7 cellular contexts compared by ENCODE assay signal in the genomic region with DNA sequence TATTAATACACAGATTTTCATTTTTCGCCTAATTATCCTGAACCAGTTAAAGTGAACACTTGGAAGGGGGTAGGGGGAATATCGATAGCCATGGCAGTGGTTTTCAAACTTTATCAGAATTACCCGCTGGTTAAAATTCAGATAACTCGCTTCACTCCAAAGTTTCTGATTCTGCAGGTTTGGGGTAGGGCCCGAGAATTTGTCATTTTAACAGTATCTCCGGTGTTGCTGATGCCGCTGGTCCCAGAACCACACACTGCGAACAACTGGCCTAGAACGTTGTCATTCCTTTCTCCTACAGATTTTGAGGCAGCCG. TPM values are rescaled to one million over a fixed set of nuclear protein-coding genes. Genes with fewer than 3 reads are reported as not detected.
DNase-seq lines count a peak whose midpoint lies in the region; ATAC-seq lines count a peak whose summit lies in the region.

No MANE protein-coding gene starts in this region.

- H3K27ac ChIP-seq in subcutaneous abdominal adipose tissue (ENCODE audit: low read depth, low read length): peak overlapping the region; percentile 100

- H3K9me3 ChIP-seq in iPS-15b (ENCODE audit: control insufficient read depth, insufficient read depth, low read length): no peaks in the 10 kb centered on the region
- H3K9me3 ChIP-seq in subcutaneous abdominal adipose tissue (ENCODE audit: control insufficient read depth in 5 of 5, low read length in 5 of 5): no peaks in the 10 kb centered on the region

- intact Hi-C loops in posterior vena cava (cut with DNase I): no loop called here

- no peak for DNase-seq in activated CD8-positive, alpha-beta T cell treated with anti-CD3 and anti-CD28 coated beads, Interleukin-2, amount 10 ng/mL, durations not matched to agents 7 days and 5 days
- no peak for DNase-seq in NCI-H2196 (lab: John Stamatoyannopoulos, UW; ENCODE audit: unreplicated experiment)
- no peak for DNase-seq in posterior vena cava (ENCODE audit: low spot score)

- H3K4me1 ChIP-seq in iPS-15b (ENCODE audit: control insufficient read depth, insufficient read depth, low read length) (peaks cover 2% of the 10 kb centered on the region), subcutaneous abdominal adipose tissue (ENCODE audit: control insufficient read depth in 5 of 5, insufficient read depth in 5 of 5, low read length in 5 of 5) (peaks cover 2 to 16% (median 10%) of the 10 kb centered on the region in 5 donors)

- peaks cover 58% of the 10 kb centered on the region for H3K4me1 Mint-ChIP-seq in activated CD8-positive, alpha-beta T cell treated with anti-CD3 and anti-CD28 coated beads, Interleukin-2, amount 10 ng/mL, durations not matched to agents 7 days and 5 days (ENCODE audit: low read depth)

- H3K36me3 Mint-ChIP-seq in activated CD8-positive, alpha-beta T cell treated with anti-CD3 and anti-CD28 coated beads, Interleukin-2, amount 10 ng/mL, durations not matched to agents 7 days and 5 days (ENCODE audit: low read depth): peaks cover 26% of the 10 kb centered on the region

- CTCF ChIA-PET in activated CD8-positive, alpha-beta T cell treated with anti-CD3 and anti-CD28 coated beads, Interleukin-2, amount 10 ng/mL, durations not matched to agents 7 days and 5 days (lab: Charles Lee): interaction anchor here (1.1 to 8.0 kb wide), 3 partner anchors 10 to 220 kb away, joined by 5 to 106 read pairs (median 15); no protein-coding TSS in a partner anchor

- peaks cover 1% of the 10 kb centered on the region for H3K27me3 Mint-ChIP-seq in activated CD8-positive, alpha-beta T cell treated with anti-CD3 and anti-CD28 coated beads, Interleukin-2, amount 10 ng/mL, durations not matched to agents 7 days and 5 days (ENCODE audit: low read depth)

- H3K9me3 Mint-ChIP-seq in activated CD8-positive, alpha-beta T cell treated with anti-CD3 and anti-CD28 coated beads, Interleukin-2, amount 10 ng/mL, durations not matched to agents 7 days and 5 days (ENCODE audit: insufficient read depth): no peaks in the 10 kb centered on the region

- H3K27me3 ChIP-seq in iPS-15b (ENCODE audit: control insufficient read depth, insufficient read depth, low read length): no peaks in the 10 kb centered on the region
- H3K27me3 ChIP-seq in subcutaneous abdominal adipose tissue (ENCODE audit: control insufficient read depth in 5 of 5, insufficient read depth in 4 of 5, low read length in 5 of 5): no peaks in the 10 kb centered on the region

- ATAC-seq in HG02678 (IDR thresholded peaks at IDR 0.05; ENCODE audit: unreplicated experiment) (peak; percentile 10), GM19035 (IDR thresholded peaks at IDR 0.05; ENCODE audit: unreplicated experiment) (no peak)
- peak; percentile 48 for ATAC-seq in activated CD8-positive, alpha-beta T cell treated with anti-CD3 and anti-CD28 coated beads, Interleukin-2, amount 10 ng/mL, durations not matched to agents 7 days and 5 days

- H3K9ac ChIP-seq in iPS-15b (ENCODE audit: low read depth, low read length) (peak overlapping the region; percentile 99), subcutaneous abdominal adipose tissue (ENCODE audit: low read length in 5 of 5) (peak overlapping the region; percentile 93 to 99 (median 97))

- peak overlapping the region; percentile 94 for H3K4me3 ChIP-seq in iPS-15b (ENCODE audit: low read depth, low read length)
- H3K4me3 ChIP-seq in subcutaneous abdominal adipose tissue (ENCODE audit: low read depth in 1 of 5, low read length in 5 of 5): peak overlapping the region; percentile 89 to 98 (median 94)

- H3K36me3 ChIP-seq in iPS-15b (ENCODE audit: control insufficient read depth, insufficient read depth, low read length) (no peaks in the 10 kb centered on the region), subcutaneous abdominal adipose tissue (ENCODE audit: control insufficient read depth in 5 of 5, insufficient read depth in 5 of 5, low read length in 5 of 5) (peaks cover 0 to 6% (median 0%) of the 10 kb centered on the region in 5 donors)

- POLR2A ChIA-PET in activated CD8-positive, alpha-beta T cell treated with anti-CD3 and anti-CD28 coated beads, Interleukin-2, amount 10 ng/mL, durations not matched to agents 7 days and 5 days (lab: Charles Lee): interaction anchor here (0.7 kb wide), 1 partner anchor 142 kb away, joined by 4 read pairs; no protein-coding TSS in a partner anchor

- H3K27ac Mint-ChIP-seq in activated CD8-positive, alpha-beta T cell treated with anti-CD3 and anti-CD28 coated beads, Interleukin-2, amount 10 ng/mL, durations not matched to agents 7 days and 5 days: peak overlapping the region; percentile 99

- H3K4me3 Mint-ChIP-seq in activated CD8-positive, alpha-beta T cell treated with anti-CD3 and anti-CD28 coated beads, Interleukin-2, amount 10 ng/mL, durations not matched to agents 7 days and 5 days: peak overlapping the region; percentile 95

RNA-seq across cellular contexts. Expression of gene NSRP1, which starts 0.3 kb away (rescaled TPM):
- 10 to 100 TPM; 19.6 to 21.3 TPM for total RNA-seq in activated CD8-positive, alpha-beta T cell treated with anti-CD3 and anti-CD28 coated beads, Interleukin-2, amount 10 ng/mL, durations not matched to agents 7 days and 5 days
- 10 to 100 TPM; 42.5 to 62.9 TPM for total RNA-seq in posterior vena cava
